17 cellular contexts compared by ENCODE assay signal in genomic region chr9:120832766-120833165, GRCh38.
"Had no signal": no experiment of that assay in that cellular context is flagged by ENCODE, and none has a peak within 500 bp of the region (broad histone marks: within the 10 kb centered on the region; RNA-seq: fewer than 3 reads in every experiment).

No MANE protein-coding gene starts in this region.

- ATAC-seq: left cardiac atrium; naive thymus-derived CD4-positive, alpha-beta T cell; sciatic nerve had no signal

- H3K4me1 ChIP-seq: esophagus squamous epithelium, foreskin keratinocyte, psoas muscle, suprapubic skin had no signal

- DNase-seq: activated CD4-positive, alpha-beta T cell treated with anti-CD3 and anti-CD28 coated beads, Interleukin-2, amount 50 U/mL, for 1 hour; activated effector memory CD4-positive, alpha-beta T cell treated with anti-CD3 and anti-CD28 coated beads, Interleukin-2, amount 50 U/mL, for 16 hours; activated T-cell treated with anti-CD3 and anti-CD28 coated beads, Interleukin-2, amount 50 U/mL, for 1 hour; esophagus squamous epithelium; left cardiac atrium; naive thymus-derived CD4-positive, alpha-beta T cell; psoas muscle; stimulated activated CD4-positive, alpha-beta T cell treated with anti-CD3 and anti-CD28 coated beads, Interleukin-2, amount 100 ng/mL, for 24 hours; stimulated activated naive CD4-positive, alpha-beta T cell had no signal

- H3K9me3 Mint-ChIP-seq: naive thymus-derived CD4-positive, alpha-beta T cell; T-helper 1 cell treated with Interleukin-12 subunit alpha and Interleukin-12 subunit beta and Interleukin-4 antibody, amounts not matched to agents 30 μg/mL and 1 μg/mL, for 36 hours; type B pancreatic cell had no signal

- H3K27ac ChIP-seq: esophagus squamous epithelium, foreskin keratinocyte, psoas muscle, suprapubic skin had no signal

- H3K4me3 Mint-ChIP-seq: activated naive CD8-positive, alpha-beta T cell; naive thymus-derived CD4-positive, alpha-beta T cell; T-helper 1 cell treated with Interleukin-12 subunit alpha and Interleukin-12 subunit beta and Interleukin-4 antibody, amounts not matched to agents 30 μg/mL and 1 μg/mL, for 36 hours; type B pancreatic cell had no signal

- H3K27me3 ChIP-seq: esophagus squamous epithelium, foreskin keratinocyte, suprapubic skin had no signal

- H3K4me3 ChIP-seq: esophagus squamous epithelium, lung, psoas muscle, suprapubic skin had no signal

- H3K9me3 ChIP-seq: esophagus squamous epithelium, psoas muscle, suprapubic skin had no signal

- FAIRE-seq: TTC549 had no signal

- H3K27me3 Mint-ChIP-seq: activated naive CD8-positive, alpha-beta T cell; naive thymus-derived CD4-positive, alpha-beta T cell; type B pancreatic cell had no signal

- H3K27ac Mint-ChIP-seq: T-helper 1 cell treated with Interleukin-12 subunit alpha and Interleukin-12 subunit beta and Interleukin-4 antibody, amounts not matched to agents 30 μg/mL and 1 μg/mL, for 36 hours; type B pancreatic cell had no signal
